In the genomic region with DNA sequence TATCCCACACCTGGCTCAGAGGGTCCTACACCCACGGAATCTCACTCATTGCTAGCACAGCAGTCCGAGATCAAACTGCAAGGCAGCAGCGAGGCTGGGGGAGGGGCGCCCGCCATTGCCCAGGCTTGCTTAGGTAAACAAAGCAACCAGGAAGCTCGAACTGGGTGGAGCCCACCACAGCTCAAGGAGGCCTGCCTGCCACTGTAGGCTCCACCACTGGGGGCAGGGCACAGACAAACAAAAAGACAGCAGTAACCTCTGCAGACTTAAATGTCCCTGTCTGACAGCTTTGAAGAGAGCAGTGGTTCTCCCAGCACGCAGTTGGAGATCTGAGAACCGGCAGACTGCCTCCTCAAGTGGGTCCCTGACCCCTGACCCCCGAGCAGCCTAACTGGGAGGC, we compare ENCODE assay signal across 2 cellular contexts.
TF ChIP-seq lines count a peak whose summit lies in the region.

No MANE protein-coding gene starts in this region.

TF ChIP-seq in WTC11, 78 proteins besides CTCF, POLR2A, EP300 and RAD21:
- TF ChIP-seq FOXK1 (CRISPR knock-in tag; IDR thresholded peaks at IDR 0.05) (0 out of 2 replicates have a peak, but pooled peaks have one; percentile 18), FOXP1 (CRISPR knock-in tag; IDR thresholded peaks at IDR 0.05; ENCODE audit: borderline replicate concordance) (peak; percentile 76; the same call in 1 of the 2 replicates)
- TF ChIP-seq, protein P1, sequence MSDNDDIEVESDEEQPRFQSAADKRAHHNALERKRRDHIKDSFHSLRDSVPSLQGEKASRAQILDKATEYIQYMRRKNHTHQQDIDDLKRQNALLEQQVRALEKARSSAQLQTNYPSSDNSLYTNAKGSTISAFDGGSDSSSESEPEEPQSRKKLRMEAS (CRISPR knock-in tag; IDR thresholded peaks at IDR 0.05): 0 out of 2 replicates have a peak, but pooled peaks have one; percentile 8
- TF ChIP-seq, protein P2, sequence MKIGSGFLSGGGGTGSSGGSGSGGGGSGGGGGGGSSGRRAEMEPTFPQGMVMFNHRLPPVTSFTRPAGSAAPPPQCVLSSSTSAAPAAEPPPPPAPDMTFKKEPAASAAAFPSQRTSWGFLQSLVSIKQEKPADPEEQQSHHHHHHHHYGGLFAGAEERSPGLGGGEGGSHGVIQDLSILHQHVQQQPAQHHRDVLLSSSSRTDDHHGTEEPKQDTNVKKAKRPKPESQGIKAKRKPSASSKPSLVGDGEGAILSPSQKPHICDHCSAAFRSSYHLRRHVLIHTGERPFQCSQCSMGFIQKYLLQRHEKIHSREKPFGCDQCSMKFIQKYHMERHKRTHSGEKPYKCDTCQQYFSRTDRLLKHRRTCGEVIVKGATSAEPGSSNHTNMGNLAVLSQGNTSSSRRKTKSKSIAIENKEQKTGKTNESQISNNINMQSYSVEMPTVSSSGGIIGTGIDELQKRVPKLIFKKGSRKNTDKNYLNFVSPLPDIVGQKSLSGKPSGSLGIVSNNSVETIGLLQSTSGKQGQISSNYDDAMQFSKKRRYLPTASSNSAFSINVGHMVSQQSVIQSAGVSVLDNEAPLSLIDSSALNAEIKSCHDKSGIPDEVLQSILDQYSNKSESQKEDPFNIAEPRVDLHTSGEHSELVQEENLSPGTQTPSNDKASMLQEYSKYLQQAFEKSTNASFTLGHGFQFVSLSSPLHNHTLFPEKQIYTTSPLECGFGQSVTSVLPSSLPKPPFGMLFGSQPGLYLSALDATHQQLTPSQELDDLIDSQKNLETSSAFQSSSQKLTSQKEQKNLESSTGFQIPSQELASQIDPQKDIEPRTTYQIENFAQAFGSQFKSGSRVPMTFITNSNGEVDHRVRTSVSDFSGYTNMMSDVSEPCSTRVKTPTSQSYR (CRISPR knock-in tag; IDR thresholded peaks at IDR 0.05): peak; percentile 37; the same call in 1 of the 2 replicates

TF ChIP-seq in HepG2, 621 proteins besides CTCF, POLR2A, EP300 and RAD21:
- TF ChIP-seq, protein P2 (CRISPR knock-in tag; IDR thresholded peaks at IDR 0.05; ENCODE audit: borderline replicate concordance): peak; percentile 47; the same call in 1 of the 2 replicates
